ENCODE assay signal across 1 cellular context in the genomic region with DNA sequence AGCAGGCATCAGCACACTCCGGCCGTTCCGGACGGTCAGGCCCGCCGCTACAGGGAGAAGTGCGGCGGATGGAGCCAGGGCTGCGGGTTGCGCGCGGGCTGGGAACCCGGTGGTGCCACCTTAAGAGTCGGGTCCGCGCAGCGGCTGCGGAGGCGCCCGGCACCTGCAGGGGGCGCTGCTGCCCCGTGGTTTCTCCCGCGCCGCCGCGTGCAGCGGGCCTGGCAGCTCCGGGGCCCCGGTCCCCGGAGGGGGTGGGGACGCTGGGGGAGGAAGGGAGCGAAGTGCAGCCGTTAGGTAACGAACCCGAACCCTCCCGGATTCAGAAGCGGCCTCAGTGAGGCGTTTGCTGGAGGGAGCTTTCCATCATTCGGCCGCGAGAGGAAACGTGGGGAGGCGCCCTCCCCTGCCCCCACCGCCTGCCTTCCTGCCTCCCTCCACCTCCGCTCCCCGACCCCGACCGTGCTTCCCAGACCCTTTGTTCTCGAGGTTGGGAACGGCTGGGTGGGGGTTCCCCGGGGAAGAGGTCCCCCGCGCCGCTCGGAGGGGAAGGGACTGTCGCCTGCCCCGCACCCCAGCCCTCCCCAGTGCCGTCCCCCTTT.
A peak's percentile ranks its signal among the peaks of the same experiment; 100 is the strongest.
TF ChIP-seq lines count a peak whose summit lies in the region.

No MANE protein-coding gene starts in this region.

TF ChIP-seq in K562, 482 proteins besides CTCF, POLR2A, EP300 and RAD21 (continued from another document and continues in another):
- TF ChIP-seq, protein P1, sequence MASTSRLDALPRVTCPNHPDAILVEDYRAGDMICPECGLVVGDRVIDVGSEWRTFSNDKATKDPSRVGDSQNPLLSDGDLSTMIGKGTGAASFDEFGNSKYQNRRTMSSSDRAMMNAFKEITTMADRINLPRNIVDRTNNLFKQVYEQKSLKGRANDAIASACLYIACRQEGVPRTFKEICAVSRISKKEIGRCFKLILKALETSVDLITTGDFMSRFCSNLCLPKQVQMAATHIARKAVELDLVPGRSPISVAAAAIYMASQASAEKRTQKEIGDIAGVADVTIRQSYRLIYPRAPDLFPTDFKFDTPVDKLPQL (IDR thresholded peaks at IDR 0.05; ENCODE audit: extremely low read depth, insufficient read length), result no peak
- TF ChIP-seq HDAC2 (IDR thresholded peaks at IDR 0.05) (no peak), ZNF354B (CRISPR knock-in tag; IDR thresholded peaks at IDR 0.05) (no peak), FOXA3 (CRISPR knock-in tag; conservative IDR thresholded peaks at IDR 0.05 in 1 of 2, IDR thresholded peaks at IDR 0.05 in 1 of 2) (no peak), NR2F6 (CRISPR knock-in tag; IDR thresholded peaks at IDR 0.05) (no peak), NR4A1 (CRISPR knock-in tag; IDR thresholded peaks at IDR 0.05) (no peak), NR4A1 (tag; IDR thresholded peaks at IDR 0.05) (no peak), ZNF695 (CRISPR knock-in tag; IDR thresholded peaks at IDR 0.05) (no peak), ETV5 (CRISPR knock-in tag; IDR thresholded peaks at IDR 0.05; ENCODE audit: low read depth) (0 out of 2 replicates have a peak, but pooled peaks have one; percentile 62), DMBX1 (CRISPR knock-in tag; IDR thresholded peaks at IDR 0.05; ENCODE audit: borderline replicate concordance) (0 out of 2 replicates have a peak, but pooled peaks have one; percentile 47), SMAD4 (CRISPR knock-in tag; conservative IDR thresholded peaks at IDR 0.05) (peak; percentile 67; the same call in 1 of the 2 replicates), ZNF41 (CRISPR knock-in tag; conservative IDR thresholded peaks at IDR 0.05) (0 out of 2 replicates have a peak, but pooled peaks have one; percentile 37), RCOR1 (IDR thresholded peaks at IDR 0.05; ENCODE audit: borderline replicate concordance in 1 of 2, low read depth in 2 of 2, low read length in 2 of 2) (no peak; a peak in 1 of 4 replicates), ZNF12 (CRISPR knock-in tag; IDR thresholded peaks at IDR 0.05) (0 out of 2 replicates have a peak, but pooled peaks have one; percentile 12), MYNN (IDR thresholded peaks at IDR 0.05) (no peak; the same call in 1 of the 2 replicates), MYNN (CRISPR knock-in tag; IDR thresholded peaks at IDR 0.05) (no peak), ZNF24 (IDR thresholded peaks at IDR 0.05) (no peak; the same call in 1 of the 2 replicates), PCBP1 (IDR thresholded peaks at IDR 0.05; ENCODE audit: low read depth, low read length, poor library complexity, severe bottlenecking) (peak; percentile 69), ZNF384 (IDR thresholded peaks at IDR 0.05; ENCODE audit: low read depth, low read length) (0 out of 2 replicates have a peak, but pooled peaks have one; percentile 27), FOXK2 (conservative IDR thresholded peaks at IDR 0.05 in 1 of 2, IDR thresholded peaks at IDR 0.05 in 1 of 2; ENCODE audit: low read depth in 2 of 2) (no peak), ZNF77 (CRISPR knock-in tag; IDR thresholded peaks at IDR 0.05) (no peak), TEAD4 (IDR thresholded peaks at IDR 0.05; ENCODE audit: low read length) (no peak), TEAD4 (CRISPR knock-in tag; IDR thresholded peaks at IDR 0.05; ENCODE audit: borderline replicate concordance) (peak; percentile 78), PHF21A (IDR thresholded peaks at IDR 0.05; ENCODE audit: borderline replicate concordance, low read depth) (no peak), BRF1 (IDR thresholded peaks at IDR 0.05; ENCODE audit: borderline replicate concordance, extremely low read depth, insufficient read length) (no peak), NUFIP1 (IDR thresholded peaks at IDR 0.05; ENCODE audit: partially characterized antibody) (no peak), ZFPM2 (CRISPR knock-in tag; IDR thresholded peaks at IDR 0.05) (no peak), SREBF2 (CRISPR knock-in tag; IDR thresholded peaks at IDR 0.05) (no peak), ZNF699 (CRISPR knock-in tag; IDR thresholded peaks at IDR 0.05; ENCODE audit: insufficient replicate concordance) (no peak), ZNF224 (CRISPR knock-in tag; IDR thresholded peaks at IDR 0.05) (no peak), DDX20 (tag; IDR thresholded peaks at IDR 0.05; ENCODE audit: low read depth) (no peak), ZNF583 (CRISPR knock-in tag; IDR thresholded peaks at IDR 0.05) (no peak)
- TF ChIP-seq, protein P2, sequence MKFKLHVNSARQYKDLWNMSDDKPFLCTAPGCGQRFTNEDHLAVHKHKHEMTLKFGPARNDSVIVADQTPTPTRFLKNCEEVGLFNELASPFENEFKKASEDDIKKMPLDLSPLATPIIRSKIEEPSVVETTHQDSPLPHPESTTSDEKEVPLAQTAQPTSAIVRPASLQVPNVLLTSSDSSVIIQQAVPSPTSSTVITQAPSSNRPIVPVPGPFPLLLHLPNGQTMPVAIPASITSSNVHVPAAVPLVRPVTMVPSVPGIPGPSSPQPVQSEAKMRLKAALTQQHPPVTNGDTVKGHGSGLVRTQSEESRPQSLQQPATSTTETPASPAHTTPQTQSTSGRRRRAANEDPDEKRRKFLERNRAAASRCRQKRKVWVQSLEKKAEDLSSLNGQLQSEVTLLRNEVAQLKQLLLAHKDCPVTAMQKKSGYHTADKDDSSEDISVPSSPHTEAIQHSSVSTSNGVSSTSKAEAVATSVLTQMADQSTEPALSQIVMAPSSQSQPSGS (CRISPR knock-in tag; IDR thresholded peaks at IDR 0.05), result no peak
- TF ChIP-seq, protein P3, sequence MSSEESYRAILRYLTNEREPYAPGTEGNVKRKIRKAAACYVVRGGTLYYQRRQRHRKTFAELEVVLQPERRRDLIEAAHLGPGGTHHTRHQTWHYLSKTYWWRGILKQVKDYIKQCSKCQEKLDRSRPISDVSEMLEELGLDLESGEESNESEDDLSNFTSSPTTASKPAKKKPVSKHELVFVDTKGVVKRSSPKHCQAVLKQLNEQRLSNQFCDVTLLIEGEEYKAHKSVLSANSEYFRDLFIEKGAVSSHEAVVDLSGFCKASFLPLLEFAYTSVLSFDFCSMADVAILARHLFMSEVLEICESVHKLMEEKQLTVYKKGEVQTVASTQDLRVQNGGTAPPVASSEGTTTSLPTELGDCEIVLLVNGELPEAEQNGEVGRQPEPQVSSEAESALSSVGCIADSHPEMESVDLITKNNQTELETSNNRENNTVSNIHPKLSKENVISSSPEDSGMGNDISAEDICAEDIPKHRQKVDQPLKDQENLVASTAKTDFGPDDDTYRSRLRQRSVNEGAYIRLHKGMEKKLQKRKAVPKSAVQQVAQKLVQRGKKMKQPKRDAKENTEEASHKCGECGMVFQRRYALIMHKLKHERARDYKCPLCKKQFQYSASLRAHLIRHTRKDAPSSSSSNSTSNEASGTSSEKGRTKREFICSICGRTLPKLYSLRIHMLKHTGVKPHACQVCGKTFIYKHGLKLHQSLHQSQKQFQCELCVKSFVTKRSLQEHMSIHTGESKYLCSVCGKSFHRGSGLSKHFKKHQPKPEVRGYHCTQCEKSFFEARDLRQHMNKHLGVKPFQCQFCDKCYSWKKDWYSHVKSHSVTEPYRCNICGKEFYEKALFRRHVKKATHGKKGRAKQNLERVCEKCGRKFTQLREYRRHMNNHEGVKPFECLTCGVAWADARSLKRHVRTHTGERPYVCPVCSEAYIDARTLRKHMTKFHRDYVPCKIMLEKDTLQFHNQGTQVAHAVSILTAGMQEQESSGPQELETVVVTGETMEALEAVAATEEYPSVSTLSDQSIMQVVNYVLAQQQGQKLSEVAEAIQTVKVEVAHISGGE (CRISPR knock-in tag; IDR thresholded peaks at IDR 0.05), result no peak
- TF ChIP-seq, protein P4, sequence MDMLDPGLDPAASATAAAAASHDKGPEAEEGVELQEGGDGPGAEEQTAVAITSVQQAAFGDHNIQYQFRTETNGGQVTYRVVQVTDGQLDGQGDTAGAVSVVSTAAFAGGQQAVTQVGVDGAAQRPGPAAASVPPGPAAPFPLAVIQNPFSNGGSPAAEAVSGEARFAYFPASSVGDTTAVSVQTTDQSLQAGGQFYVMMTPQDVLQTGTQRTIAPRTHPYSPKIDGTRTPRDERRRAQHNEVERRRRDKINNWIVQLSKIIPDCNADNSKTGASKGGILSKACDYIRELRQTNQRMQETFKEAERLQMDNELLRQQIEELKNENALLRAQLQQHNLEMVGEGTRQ (CRISPR knock-in tag; IDR thresholded peaks at IDR 0.05), result no peak
- TF ChIP-seq, protein P5, sequence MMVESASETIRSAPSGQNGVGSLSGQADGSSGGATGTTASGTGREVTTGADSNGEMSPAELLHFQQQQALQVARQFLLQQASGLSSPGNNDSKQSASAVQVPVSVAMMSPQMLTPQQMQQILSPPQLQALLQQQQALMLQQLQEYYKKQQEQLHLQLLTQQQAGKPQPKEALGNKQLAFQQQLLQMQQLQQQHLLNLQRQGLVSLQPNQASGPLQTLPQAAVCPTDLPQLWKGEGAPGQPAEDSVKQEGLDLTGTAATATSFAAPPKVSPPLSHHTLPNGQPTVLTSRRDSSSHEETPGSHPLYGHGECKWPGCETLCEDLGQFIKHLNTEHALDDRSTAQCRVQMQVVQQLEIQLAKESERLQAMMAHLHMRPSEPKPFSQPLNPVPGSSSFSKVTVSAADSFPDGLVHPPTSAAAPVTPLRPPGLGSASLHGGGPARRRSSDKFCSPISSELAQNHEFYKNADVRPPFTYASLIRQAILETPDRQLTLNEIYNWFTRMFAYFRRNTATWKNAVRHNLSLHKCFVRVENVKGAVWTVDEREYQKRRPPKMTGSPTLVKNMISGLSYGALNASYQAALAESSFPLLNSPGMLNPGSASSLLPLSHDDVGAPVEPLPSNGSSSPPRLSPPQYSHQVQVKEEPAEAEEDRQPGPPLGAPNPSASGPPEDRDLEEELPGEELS (CRISPR knock-in tag; IDR thresholded peaks at IDR 0.05; ENCODE audit: borderline replicate concordance), result no peak
- TF ChIP-seq, protein P6, sequence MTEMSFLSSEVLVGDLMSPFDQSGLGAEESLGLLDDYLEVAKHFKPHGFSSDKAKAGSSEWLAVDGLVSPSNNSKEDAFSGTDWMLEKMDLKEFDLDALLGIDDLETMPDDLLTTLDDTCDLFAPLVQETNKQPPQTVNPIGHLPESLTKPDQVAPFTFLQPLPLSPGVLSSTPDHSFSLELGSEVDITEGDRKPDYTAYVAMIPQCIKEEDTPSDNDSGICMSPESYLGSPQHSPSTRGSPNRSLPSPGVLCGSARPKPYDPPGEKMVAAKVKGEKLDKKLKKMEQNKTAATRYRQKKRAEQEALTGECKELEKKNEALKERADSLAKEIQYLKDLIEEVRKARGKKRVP (CRISPR knock-in tag; IDR thresholded peaks at IDR 0.05), result no peak
- TF ChIP-seq, protein P7, sequence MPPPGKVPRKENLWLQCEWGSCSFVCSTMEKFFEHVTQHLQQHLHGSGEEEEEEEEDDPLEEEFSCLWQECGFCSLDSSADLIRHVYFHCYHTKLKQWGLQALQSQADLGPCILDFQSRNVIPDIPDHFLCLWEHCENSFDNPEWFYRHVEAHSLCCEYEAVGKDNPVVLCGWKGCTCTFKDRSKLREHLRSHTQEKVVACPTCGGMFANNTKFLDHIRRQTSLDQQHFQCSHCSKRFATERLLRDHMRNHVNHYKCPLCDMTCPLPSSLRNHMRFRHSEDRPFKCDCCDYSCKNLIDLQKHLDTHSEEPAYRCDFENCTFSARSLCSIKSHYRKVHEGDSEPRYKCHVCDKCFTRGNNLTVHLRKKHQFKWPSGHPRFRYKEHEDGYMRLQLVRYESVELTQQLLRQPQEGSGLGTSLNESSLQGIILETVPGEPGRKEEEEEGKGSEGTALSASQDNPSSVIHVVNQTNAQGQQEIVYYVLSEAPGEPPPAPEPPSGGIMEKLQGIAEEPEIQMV (tag; conservative IDR thresholded peaks at IDR 0.05; ENCODE audit: low read depth), result no peak
- TF ChIP-seq, protein P8, sequence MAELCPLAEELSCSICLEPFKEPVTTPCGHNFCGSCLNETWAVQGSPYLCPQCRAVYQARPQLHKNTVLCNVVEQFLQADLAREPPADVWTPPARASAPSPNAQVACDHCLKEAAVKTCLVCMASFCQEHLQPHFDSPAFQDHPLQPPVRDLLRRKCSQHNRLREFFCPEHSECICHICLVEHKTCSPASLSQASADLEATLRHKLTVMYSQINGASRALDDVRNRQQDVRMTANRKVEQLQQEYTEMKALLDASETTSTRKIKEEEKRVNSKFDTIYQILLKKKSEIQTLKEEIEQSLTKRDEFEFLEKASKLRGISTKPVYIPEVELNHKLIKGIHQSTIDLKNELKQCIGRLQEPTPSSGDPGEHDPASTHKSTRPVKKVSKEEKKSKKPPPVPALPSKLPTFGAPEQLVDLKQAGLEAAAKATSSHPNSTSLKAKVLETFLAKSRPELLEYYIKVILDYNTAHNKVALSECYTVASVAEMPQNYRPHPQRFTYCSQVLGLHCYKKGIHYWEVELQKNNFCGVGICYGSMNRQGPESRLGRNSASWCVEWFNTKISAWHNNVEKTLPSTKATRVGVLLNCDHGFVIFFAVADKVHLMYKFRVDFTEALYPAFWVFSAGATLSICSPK (IDR thresholded peaks at IDR 0.05; ENCODE audit: borderline replicate concordance), result no peak
- TF ChIP-seq, protein P9, sequence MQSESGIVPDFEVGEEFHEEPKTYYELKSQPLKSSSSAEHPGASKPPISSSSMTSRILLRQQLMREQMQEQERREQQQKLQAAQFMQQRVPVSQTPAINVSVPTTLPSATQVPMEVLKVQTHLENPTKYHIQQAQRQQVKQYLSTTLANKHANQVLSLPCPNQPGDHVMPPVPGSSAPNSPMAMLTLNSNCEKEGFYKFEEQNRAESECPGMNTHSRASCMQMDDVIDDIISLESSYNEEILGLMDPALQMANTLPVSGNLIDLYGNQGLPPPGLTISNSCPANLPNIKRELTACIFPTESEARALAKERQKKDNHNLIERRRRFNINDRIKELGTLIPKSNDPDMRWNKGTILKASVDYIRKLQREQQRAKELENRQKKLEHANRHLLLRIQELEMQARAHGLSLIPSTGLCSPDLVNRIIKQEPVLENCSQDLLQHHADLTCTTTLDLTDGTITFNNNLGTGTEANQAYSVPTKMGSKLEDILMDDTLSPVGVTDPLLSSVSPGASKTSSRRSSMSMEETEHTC (IDR thresholded peaks at IDR 0.05), result no peak
- TF ChIP-seq, protein P10, sequence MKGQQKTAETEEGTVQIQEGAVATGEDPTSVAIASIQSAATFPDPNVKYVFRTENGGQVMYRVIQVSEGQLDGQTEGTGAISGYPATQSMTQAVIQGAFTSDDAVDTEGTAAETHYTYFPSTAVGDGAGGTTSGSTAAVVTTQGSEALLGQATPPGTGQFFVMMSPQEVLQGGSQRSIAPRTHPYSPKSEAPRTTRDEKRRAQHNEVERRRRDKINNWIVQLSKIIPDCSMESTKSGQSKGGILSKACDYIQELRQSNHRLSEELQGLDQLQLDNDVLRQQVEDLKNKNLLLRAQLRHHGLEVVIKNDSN (CRISPR knock-in tag; IDR thresholded peaks at IDR 0.05), result no peak
- TF ChIP-seq, protein P11, sequence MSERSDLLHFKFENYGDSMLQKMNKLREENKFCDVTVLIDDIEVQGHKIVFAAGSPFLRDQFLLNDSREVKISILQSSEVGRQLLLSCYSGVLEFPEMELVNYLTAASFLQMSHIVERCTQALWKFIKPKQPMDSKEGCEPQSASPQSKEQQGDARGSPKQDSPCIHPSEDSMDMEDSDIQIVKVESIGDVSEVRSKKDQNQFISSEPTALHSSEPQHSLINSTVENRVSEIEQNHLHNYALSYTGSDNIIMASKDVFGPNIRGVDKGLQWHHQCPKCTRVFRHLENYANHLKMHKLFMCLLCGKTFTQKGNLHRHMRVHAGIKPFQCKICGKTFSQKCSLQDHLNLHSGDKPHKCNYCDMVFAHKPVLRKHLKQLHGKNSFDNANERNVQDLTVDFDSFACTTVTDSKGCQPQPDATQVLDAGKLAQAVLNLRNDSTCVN (CRISPR knock-in tag; IDR thresholded peaks at IDR 0.05), result no peak
- TF ChIP-seq, protein P12, sequence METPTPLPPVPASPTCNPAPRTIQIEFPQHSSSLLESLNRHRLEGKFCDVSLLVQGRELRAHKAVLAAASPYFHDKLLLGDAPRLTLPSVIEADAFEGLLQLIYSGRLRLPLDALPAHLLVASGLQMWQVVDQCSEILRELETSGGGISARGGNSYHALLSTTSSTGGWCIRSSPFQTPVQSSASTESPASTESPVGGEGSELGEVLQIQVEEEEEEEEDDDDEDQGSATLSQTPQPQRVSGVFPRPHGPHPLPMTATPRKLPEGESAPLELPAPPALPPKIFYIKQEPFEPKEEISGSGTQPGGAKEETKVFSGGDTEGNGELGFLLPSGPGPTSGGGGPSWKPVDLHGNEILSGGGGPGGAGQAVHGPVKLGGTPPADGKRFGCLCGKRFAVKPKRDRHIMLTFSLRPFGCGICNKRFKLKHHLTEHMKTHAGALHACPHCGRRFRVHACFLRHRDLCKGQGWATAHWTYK (CRISPR knock-in tag; IDR thresholded peaks at IDR 0.05), result no peak
